Comparison of ENCODE assay signal across 16 cellular contexts in genomic region chr19:1425102-1425842, GRCh38. TPM values are rescaled to one million over a fixed set of nuclear protein-coding genes. Genes with fewer than 3 reads are reported as not detected.
DNase-seq lines count a peak whose midpoint lies in the region; ATAC-seq, FAIRE-seq and TF ChIP-seq lines count a peak whose summit lies in the region.
"Had no signal": no experiment of that assay in that cellular context is flagged by ENCODE, and none has a peak within 500 bp of the region (broad histone marks: within the 10 kb centered on the region; RNA-seq: fewer than 3 reads in every experiment).

No MANE protein-coding gene starts in this region.

- H3K4me1 ChIP-seq in OCI-LY7 (ENCODE audit: insufficient read depth, low read length, poor library complexity, severe bottlenecking): no peaks in the 10 kb centered on the region

- H3K9me3 Mint-ChIP-seq in effector memory CD8-positive, alpha-beta T cell: no peaks in the 10 kb centered on the region
- H3K9me3 Mint-ChIP-seq: CD8-positive, alpha-beta T cell; GM23338; IgD-negative memory B cell had no signal

- CTCF ChIA-PET in OCI-LY7 (lab: Charles Lee; ENCODE audit: unreplicated experiment): no interaction called here

- peak overlapping the region; percentile 35 to 74 for H3K27ac Mint-ChIP-seq in effector memory CD8-positive, alpha-beta T cell
- H3K27ac Mint-ChIP-seq: CD8-positive, alpha-beta T cell; GM23338 had no signal

- H3K4me2 ChIP-seq in OCI-LY7 (ENCODE audit: low read length): no peak overlapping the region
- H3K4me2 ChIP-seq: GM23338 had no signal

- no peak overlapping the region for H3K4me3 Mint-ChIP-seq in effector memory CD8-positive, alpha-beta T cell
- H3K4me3 Mint-ChIP-seq: CD8-positive, alpha-beta T cell; GM23338 had no signal

- BruUV-seq in OCI-LY7 (replicated peaks; lab: Mats Ljungman, UMichigan): TSS peak; percentile 12

- H3K36me3 Mint-ChIP-seq in effector memory CD8-positive, alpha-beta T cell (ENCODE audit: insufficient read depth): peaks cover 82% of the 10 kb centered on the region
- H3K36me3 Mint-ChIP-seq: IgD-negative memory B cell had no signal

- H3K4me3 ChIP-seq in OCI-LY7 (ENCODE audit: low read depth, low read length, poor library complexity, severe bottlenecking): no peak overlapping the region
- H3K4me3 ChIP-seq: GM23338, skin epidermis had no signal

- no peak for DNase-seq in OCI-LY7 (ENCODE audit: low spot score)
- no peak for DNase-seq in effector memory CD8-positive, alpha-beta T cell
- peak; percentile 77 for DNase-seq in retina
- DNase-seq in RCC 7860 (ENCODE audit: low spot score): no peak
- DNase-seq in SHP77 treated with DMSO at 0.1 percent for 48 hours (lab: John Stamatoyannopoulos, UW): no peak
- DNase-seq in head of caudate nucleus: no peak
- DNase-seq: activated CD4-positive, alpha-beta T cell treated with anti-CD3 and anti-CD28 coated beads for 48 hours; activated T-cell treated with anti-CD3 and anti-CD28 coated beads, Interleukin-2, amount 50 U/mL, for 48 hours; amygdala; CD8-positive, alpha-beta T cell; GDM1; NCI-H146; PC-3 had no signal

- POLR2A ChIA-PET in OCI-LY7 (lab: Charles Lee): no interaction called here

- peaks cover 98% of the 10 kb centered on the region for H3K36me3 ChIP-seq in OCI-LY7 (ENCODE audit: insufficient read depth, low read length)

- no peaks in the 10 kb centered on the region for H3K79me2 ChIP-seq in OCI-LY7 (ENCODE audit: insufficient read depth, low read depth, low read length)

- peaks cover 0 to 3% of the 10 kb centered on the region in 2 donors for H3K4me1 Mint-ChIP-seq in effector memory CD8-positive, alpha-beta T cell (ENCODE audit: low read depth in 2 of 2)

- intact Hi-C loops in OCI-LY7 (cut with micrococcal nuclease; ENCODE audit: unreplicated experiment) (no loop called here), head of caudate nucleus (cut with DNase I) (no loop called here)

- FAIRE-seq in RCC 7860 (lab: Jason Lieb, UNC): no peak

- H3K9me2 ChIP-seq in OCI-LY7 (ENCODE audit: insufficient read depth, low read length): no peaks in the 10 kb centered on the region

- no peak for ATAC-seq in effector memory CD8-positive, alpha-beta T cell (replicated peaks)
- ATAC-seq: CD8-positive, alpha-beta T cell; GM23338; PC-3 had no signal

- H2AFZ ChIP-seq in OCI-LY7 (ENCODE audit: low read length): no peak overlapping the region
- H2AFZ ChIP-seq: GM23338 had no signal

- H3K27ac ChIP-seq in OCI-LY7 (ENCODE audit: low read depth, low read length, poor library complexity, severe bottlenecking): no peak overlapping the region

- H3K9me3 ChIP-seq in OCI-LY7 (ENCODE audit: low read length): no peaks in the 10 kb centered on the region

- no peak for TF ChIP-seq CTCF in OCI-LY7 (conservative IDR thresholded peaks at IDR 0.05; ENCODE audit: low read length)

- H4K20me1 ChIP-seq in OCI-LY7 (ENCODE audit: insufficient read depth, low read length): peaks cover 9% of the 10 kb centered on the region; the same call in 1 of the 2 replicates

- H3K27me3 Mint-ChIP-seq in effector memory CD8-positive, alpha-beta T cell: no peaks in the 10 kb centered on the region
- H3K27me3 Mint-ChIP-seq: IgD-negative memory B cell had no signal

RNA-seq across cellular contexts. Expression of gene RPS15, which starts 12.9 kb away (rescaled TPM):
- total RNA-seq in OCI-LY7 (2014; rRNA removed; shearing (Covaris generic)): 2,068 and 2,241 TPM in 2 replicates
- total RNA-seq in OCI-LY7 (2022): 1,654 and 1,860 TPM in 2 replicates

RNA-seq across cellular contexts. Expression of gene DAZAP1, which starts 17.9 kb away (rescaled TPM):
- total RNA-seq in OCI-LY7 (2014; rRNA removed; shearing (Covaris generic)): 170 and 210 TPM in 2 replicates
- 373 and 383 TPM in 2 replicates for total RNA-seq in OCI-LY7 (2022)

RNA-seq across cellular contexts. Expression of gene GAMT, which starts 23.9 kb away (rescaled TPM):
- total RNA-seq in OCI-LY7 (2014; rRNA removed; shearing (Covaris generic)): 9.7 and 14.4 TPM in 2 replicates
- total RNA-seq in OCI-LY7 (2022): 17.6 and 27.5 TPM in 2 replicates

RNA-seq across cellular contexts. Expression of gene APC2, which starts 24.6 kb away (rescaled TPM):
- 0.23 and 0.57 TPM in 2 replicates for total RNA-seq in OCI-LY7 (2014; rRNA removed; shearing (Covaris generic))
- 2.4 and 5.5 TPM in 2 replicates for total RNA-seq in OCI-LY7 (2022)

RNA-seq across cellular contexts. Expression of gene NDUFS7, which starts 41.6 kb away (rescaled TPM):
- 125 and 132 TPM in 2 replicates for total RNA-seq in OCI-LY7 (2014; rRNA removed; shearing (Covaris generic))
- total RNA-seq in OCI-LY7 (2022): 147 and 148 TPM in 2 replicates
